Comparison of ENCODE assay signal across 1 cellular context in genomic region chr16:77724174-77724573, GRCh38.
TF ChIP-seq lines count a peak whose summit lies in the region.

No MANE protein-coding gene starts in this region.

TF ChIP-seq in H1, 55 proteins besides CTCF, POLR2A, EP300 and RAD21:
- TF ChIP-seq CREB1 (IDR thresholded peaks at IDR 0.05) (no peak), BRCA1 (IDR thresholded peaks at IDR 0.05; ENCODE audit: low read depth, low read length) (no peak), CHD1 (IDR thresholded peaks at IDR 0.05; ENCODE audit: low read depth, low read length) (no peak)
